24 cellular contexts compared by ENCODE assay signal in the genomic region with DNA sequence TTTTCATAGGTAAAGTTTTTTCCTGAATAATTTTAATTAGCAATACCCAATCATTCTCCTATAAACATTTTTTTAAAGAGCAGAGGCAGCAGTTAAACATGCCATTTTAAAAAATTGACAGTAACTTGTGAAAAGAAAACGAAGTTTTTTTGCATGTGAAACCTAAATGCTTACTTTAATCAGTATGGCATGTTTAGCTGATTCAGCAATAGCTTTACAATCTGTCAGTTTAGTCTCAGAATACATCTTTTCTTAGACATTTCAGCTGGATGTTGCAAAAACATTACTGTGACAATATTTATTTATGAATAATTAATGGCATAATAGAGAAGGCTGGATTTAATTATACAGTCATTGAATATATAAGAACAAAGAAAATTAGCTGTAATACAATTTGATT.
DNase-seq lines count a peak whose midpoint lies in the region; ATAC-seq, FAIRE-seq and TF ChIP-seq lines count a peak whose summit lies in the region.
"Had no signal": no experiment of that assay in that cellular context is flagged by ENCODE, and none has a peak within 500 bp of the region (broad histone marks: within the 10 kb centered on the region; RNA-seq: fewer than 3 reads in every experiment).

No MANE protein-coding gene starts in this region.

- no peak overlapping the region for H2BK120ac ChIP-seq in H1 (replicated peaks; ENCODE audit: low read depth, low read length)

- peaks cover 74% of the 10 kb centered on the region for H3K9me3 ChIP-seq in HepG2 (ENCODE audit: low read length)
- no peaks in the 10 kb centered on the region for H3K9me3 ChIP-seq in right lobe of liver
- H3K9me3 ChIP-seq in MM.1S (replicated peaks; ENCODE audit: insufficient read depth, low read length): no peaks in the 10 kb centered on the region
- peaks cover 0 to 3% of the 10 kb centered on the region in 2 experiments; a peak in 1 of 4 replicates for H3K9me3 ChIP-seq in H1 (ENCODE audit: insufficient read depth in 2 of 2, low read depth in 1 of 2, low read length in 1 of 2)
- H3K9me3 ChIP-seq: BE2C, BLaER1 had no signal

- no peak overlapping the region for H4K5ac ChIP-seq in H1 (ENCODE audit: insufficient read length, low read depth, low read length)

- H3F3A ChIP-seq in MM.1S (ENCODE audit: insufficient read depth, low read length): no peaks in the 10 kb centered on the region

- H4K8ac ChIP-seq in H1 (ENCODE audit: extremely low read depth, insufficient read depth, low read length): no peak overlapping the region

- H2AK5ac ChIP-seq in H1 (ENCODE audit: low read depth, low read length): no peak overlapping the region

- H3K27me3 ChIP-seq in HepG2 (ENCODE audit: control insufficient read depth in 1 of 2, insufficient read depth in 2 of 2, low read length in 2 of 2) (no peaks in the 10 kb centered on the region), right lobe of liver (no peaks in the 10 kb centered on the region), MM.1S (replicated peaks; ENCODE audit: insufficient read depth, low read length) (no peaks in the 10 kb centered on the region), H1 (replicated peaks in 1 of 4; ENCODE audit: control insufficient read depth in 3 of 4, extremely low read depth in 1 of 4, insufficient read depth in 3 of 4, low read length in 3 of 4) (no peaks in the 10 kb centered on the region)
- H3K27me3 ChIP-seq: BE2C, BLaER1 had no signal

- no peaks in the 10 kb centered on the region for H3K36me3 ChIP-seq in HepG2 (replicated peaks in 1 of 2; ENCODE audit: control insufficient read depth in 1 of 2, insufficient read depth in 2 of 2, low read length in 2 of 2)
- H3K36me3 ChIP-seq in right lobe of liver: no peaks in the 10 kb centered on the region
- no peaks in the 10 kb centered on the region for H3K36me3 ChIP-seq in MM.1S (replicated peaks; ENCODE audit: insufficient read depth, low read length)
- no peaks in the 10 kb centered on the region for H3K36me3 ChIP-seq in H1 (ENCODE audit: control insufficient read depth in 2 of 4, insufficient read depth in 4 of 4, low read length in 3 of 4)
- H3K36me3 ChIP-seq: BE2C, BLaER1 had no signal

- H3K23ac ChIP-seq in H1 (ENCODE audit: insufficient read length): no peak overlapping the region

- H3K79me1 ChIP-seq in H1 (ENCODE audit: low read depth, low read length): no peaks in the 10 kb centered on the region

- H3K4me3 ChIP-seq in HepG2 (replicated peaks in 1 of 3; ENCODE audit: insufficient read depth in 1 of 3, low read depth in 2 of 3, low read length in 3 of 3): no peak overlapping the region
- H3K4me3 ChIP-seq in right lobe of liver: no peak overlapping the region
- H3K4me3 ChIP-seq in MM.1S (ENCODE audit: low read length): no peak overlapping the region
- H3K4me3 ChIP-seq in H1 (ENCODE audit: extremely low read depth in 1 of 4, insufficient read depth in 2 of 4, low read depth in 3 of 4, low read length in 4 of 4): no peak overlapping the region
- H3K4me3 ChIP-seq: BLaER1 had no signal

- H3K79me2 ChIP-seq in HepG2 (ENCODE audit: insufficient read depth, low read length): no peaks in the 10 kb centered on the region
- H3K79me2 ChIP-seq in MM.1S (ENCODE audit: low read length): no peaks in the 10 kb centered on the region
- no peaks in the 10 kb centered on the region for H3K79me2 ChIP-seq in H1 (ENCODE audit: control insufficient read depth in 1 of 2, insufficient read depth in 2 of 2, low read length in 2 of 2)

- ATAC-seq in HepG2: no peak
- ATAC-seq in right lobe of liver: no peak
- no peak for ATAC-seq in GM18505 (IDR thresholded peaks at IDR 0.05; ENCODE audit: unreplicated experiment)

- no peak overlapping the region for H2BK20ac ChIP-seq in H1 (ENCODE audit: low read length)

- H3K14ac ChIP-seq in H1 (ENCODE audit: insufficient read length): no peak overlapping the region

- in situ Hi-C loops in HepG2 (cut with HindIII; ENCODE audit: extremely low pct_ligation_motif_present, low pct_unique_long_range_greater_than_20kb): no loop called here

- no peak overlapping the region for H4K91ac ChIP-seq in H1 (replicated peaks; ENCODE audit: insufficient read length, low read length)

- TF ChIP-seq CTCF in HepG2 (CRISPR knock-in tag; IDR thresholded peaks at IDR 0.05) (no peak), right lobe of liver (IDR thresholded peaks at IDR 0.05) (no peak), MM.1S (IDR thresholded peaks at IDR 0.05; ENCODE audit: low read length) (no peak), H1 (IDR thresholded peaks at IDR 0.05; ENCODE audit: control extremely low read depth in 1 of 3, insufficient read depth in 1 of 3, low read depth in 1 of 3, low read length in 3 of 3) (no peak)

- H2BK12ac ChIP-seq in H1 (ENCODE audit: low read depth, low read length): no peak overlapping the region

- H3K18ac ChIP-seq in H1 (ENCODE audit: extremely low read depth, low read length): no peak overlapping the region

- no TSS peak for BruUV-seq in HepG2 (replicated peaks; lab: Mats Ljungman, UMichigan)

- H3K23me2 ChIP-seq in H1 (ENCODE audit: low read depth, low read length): no peaks in the 10 kb centered on the region

- TF ChIP-seq RAD21 in HepG2 (CRISPR knock-in tag; IDR thresholded peaks at IDR 0.05): no peak
- no peak for TF ChIP-seq RAD21 in H1 (IDR thresholded peaks at IDR 0.05 in 1 of 2, conservative IDR thresholded peaks at IDR 0.05 in 1 of 2; ENCODE audit: low read depth in 2 of 2, low read length in 2 of 2)

- no peak overlapping the region for H3K4ac ChIP-seq in H1 (replicated peaks; ENCODE audit: insufficient read length, low read depth, low read length)

- H2AFZ ChIP-seq in HepG2 (ENCODE audit: low read length): no peak overlapping the region
- no peak overlapping the region for H2AFZ ChIP-seq in MM.1S (ENCODE audit: low read length)
- H2AFZ ChIP-seq in H1 (ENCODE audit: low read length): no peak overlapping the region

- no peak overlapping the region for H3K9ac ChIP-seq in HepG2 (ENCODE audit: insufficient read depth, low read depth, low read length)
- no peak overlapping the region for H3K9ac ChIP-seq in MM.1S (ENCODE audit: low read length)
- no peak overlapping the region for H3K9ac ChIP-seq in H1 (replicated peaks in 1 of 4; ENCODE audit: extremely low read depth in 1 of 4, low read depth in 3 of 4, low read length in 3 of 4)
- H3K9ac ChIP-seq: BLaER1 had no signal

- FAIRE-seq in HepG2 (lab: Jason Lieb, UNC) (no peak), H1 (lab: Jason Lieb, UNC) (no peak)
- FAIRE-seq: G401.6, GM12891, GM18507 had no signal

- WGBS in HepG2 (ENCODE audit: low lambda C conversion rate): 0% methylated on average over 1 of the region's 1 CpG
- 32% methylated on average over 1 of the region's 1 CpG for WGBS in right lobe of liver (ENCODE audit: insufficient coverage, low coverage, low lambda C conversion rate, missing lambda C conversion rate)
- WGBS in H1 (ENCODE audit: extremely low coverage in 1 of 2, insufficient coverage in 1 of 2, insufficient read length in 1 of 2, insufficient replicate concordance in 2 of 2, low coverage in 1 of 2, low lambda C conversion rate in 2 of 2, missing lambda C conversion rate in 1 of 2), 2 experiments: 90% methylated on average over 1 of the region's 1 CpG; no CpG with 5 or more reads in 1 of the 2 experiments

- intact Hi-C loops in HepG2 (cut with micrococcal nuclease; ENCODE audit: unreplicated experiment) (no loop called here), right lobe of liver (cut with DNase I) (no loop called here)

- H3K9me2 ChIP-seq in MM.1S (replicated peaks; ENCODE audit: insufficient read depth, low read length): no peaks in the 10 kb centered on the region

- H4K20me1 ChIP-seq in HepG2 (ENCODE audit: insufficient read depth, low read length) (no peaks in the 10 kb centered on the region), MM.1S (ENCODE audit: insufficient read depth, low read length) (no peaks in the 10 kb centered on the region), H1 (replicated peaks in 1 of 2; ENCODE audit: control insufficient read depth in 1 of 2, insufficient read depth in 2 of 2, low read length in 2 of 2) (no peaks in the 10 kb centered on the region)
- H4K20me1 ChIP-seq: BLaER1 had no signal

- no peak for DNase-seq in HepG2 (ENCODE audit: low spot score)
- DNase-seq in right lobe of liver: no peak
- peak; percentile 23 for DNase-seq in MM.1S
- no peak for DNase-seq in H1 (ENCODE audit: low read depth in 1 of 2, low spot score in 2 of 2)
- DNase-seq in activated naive CD4-positive, alpha-beta T cell (lab: John Stamatoyannopoulos, UW): no peak
- DNase-seq in NAMALWA (ENCODE audit: low spot score): no peak
- DNase-seq: ACHN; BE2C; C1 segment of cervical spinal cord; CD4-positive, alpha-beta memory T cell; CD4-positive, CD25-positive, alpha-beta regulatory T cell; CD8-positive, alpha-beta memory T cell; COR-L47; DMS 273 treated with DMSO at 0.1 percent for 48 hours; DMS153; DMS53; DMS79 treated with DMSO at 0.1 percent for 48 hours; GF-D8 had no signal

- H2BK15ac ChIP-seq in H1 (ENCODE audit: low read length): no peak overlapping the region

- CTCF ChIA-PET in HepG2 (lab: Yijun Ruan, JAX; ENCODE audit: low intra/inter-chr PET ratio, low total read pairs): no interaction called here
- CTCF ChIA-PET in H1 (lab: Charles Lee; ENCODE audit: partially characterized antibody): no interaction called here

- no peak for TF ChIP-seq EP300 in HepG2 (IDR thresholded peaks at IDR 0.05; ENCODE audit: low read depth in 2 of 2, low read length in 2 of 2)
- TF ChIP-seq EP300 in HepG2 (CRISPR knock-in tag; IDR thresholded peaks at IDR 0.05; ENCODE audit: borderline replicate concordance): no peak
- no peak for TF ChIP-seq EP300 in H1 (IDR thresholded peaks at IDR 0.05; ENCODE audit: borderline replicate concordance in 1 of 2, low read depth in 2 of 2, low read length in 2 of 2)

- no peak overlapping the region for H3K56ac ChIP-seq in H1 (replicated peaks; ENCODE audit: insufficient read length, low read depth, low read length)

- H2BK5ac ChIP-seq in H1 (ENCODE audit: low read depth, low read length): no peak overlapping the region

- H3K4me2 ChIP-seq in HepG2 (ENCODE audit: low read depth, low read length) (no peak overlapping the region), MM.1S (ENCODE audit: low read depth, low read length) (no peak overlapping the region), H1 (ENCODE audit: insufficient read depth in 1 of 2, low read depth in 2 of 2, low read length in 2 of 2) (no peak overlapping the region)
- H3K4me2 ChIP-seq: BLaER1 had no signal

- POLR2A ChIA-PET in HepG2 (lab: Yijun Ruan, JAX) (no interaction called here), H1 (lab: Charles Lee; ENCODE audit: partially characterized antibody) (no interaction called here)

- H3K27ac ChIP-seq in HepG2 (ENCODE audit: extremely low read length, insufficient read depth, low read length) (no peak overlapping the region), right lobe of liver (no peak overlapping the region), MM.1S (ENCODE audit: low read length) (no peak overlapping the region), H1 (ENCODE audit: low read depth, low read length) (no peak overlapping the region)
- H3K27ac ChIP-seq: 22Rv1, BLaER1 had no signal

- TF ChIP-seq POLR2A in HepG2 (IDR thresholded peaks at IDR 0.05; ENCODE audit: insufficient read depth in 1 of 2, low read depth in 2 of 2, low read length in 2 of 2) (no peak), right lobe of liver (IDR thresholded peaks at IDR 0.05) (no peak), H1 (IDR thresholded peaks at IDR 0.05; ENCODE audit: control extremely low read depth in 1 of 2, low read depth in 2 of 2, low read length in 2 of 2) (no peak), GM18505 (IDR thresholded peaks at IDR 0.05; ENCODE audit: borderline replicate concordance, extremely low read depth, insufficient read depth, insufficient read length) (no peak)

- H3K4me1 ChIP-seq in HepG2 (ENCODE audit: insufficient read depth, low read length) (no peaks in the 10 kb centered on the region), right lobe of liver (no peaks in the 10 kb centered on the region), MM.1S (ENCODE audit: low read length) (no peaks in the 10 kb centered on the region), H1 (replicated peaks in 1 of 4; ENCODE audit: control insufficient read depth in 3 of 4, insufficient read depth in 4 of 4, low read length in 3 of 4) (no peaks in the 10 kb centered on the region)
- H3K4me1 ChIP-seq: BE2C, BLaER1 had no signal
